In the genomic region with DNA sequence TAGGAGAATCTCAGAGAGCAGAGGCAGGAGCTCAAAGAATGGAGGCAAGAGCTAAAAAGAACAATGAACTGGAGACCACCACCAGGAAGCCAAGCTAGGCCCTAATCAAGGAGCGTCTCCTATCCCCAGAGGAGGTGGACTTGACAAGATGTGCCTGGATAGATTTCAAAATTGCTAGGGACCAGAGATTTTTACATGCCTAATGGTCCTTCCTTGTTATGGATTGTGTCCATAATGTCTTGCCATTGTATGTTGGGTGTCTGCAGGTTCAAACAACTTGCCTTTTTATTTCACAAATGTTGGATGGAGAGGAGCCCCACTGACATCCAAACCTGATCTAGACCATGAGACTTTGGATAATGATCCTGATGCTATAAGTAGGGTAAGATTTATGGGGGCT, we compare ENCODE assay signal across 35 cellular contexts.
"Had no signal": no experiment of that assay in that cellular context is flagged by ENCODE, and none has a peak within 500 bp of the region (broad histone marks: within the 10 kb centered on the region; RNA-seq: fewer than 3 reads in every experiment).

No MANE protein-coding gene starts in this region.

- H3K36me3 ChIP-seq: MG63 had no signal

- DNase-seq: Karpas-422, Kasumi-1, MG63, MM.1S, MV-4-11, NCI-H1048, NCI-H1092, NCI-H1092 treated with DMSO at 0.1 percent for 48 hours, NCI-H1105, NCI-H1105 treated with DMSO at 0.1 percent for 48 hours, NCI-H1417, NCI-H1417 treated with DMSO at 0.1 percent for 48 hours, NCI-H1436, NCI-H1436 treated with DMSO at 0.1 percent for 48 hours, NCI-H146, NCI-H1694, NCI-H1694 treated with DMSO at 0.1 percent for 48 hours, NCI-H187, NCI-H187 treated with DMSO at 0.1 percent for 48 hours, NCI-H1930, NCI-H2029, NCI-H2029 treated with DMSO at 0.1 percent for 48 hours, NCI-H2081, NCI-H2081 treated with DMSO at 0.1 percent for 48 hours, NCI-H2107, NCI-H2171, NCI-H2171 treated with DMSO at 0.1 percent for 48 hours, NCI-H2227 treated with DMSO at 0.1 percent for 48 hours, NCI-H226, NCI-H345, NCI-H446, NCI-H446 treated with DMSO at 0.1 percent for 48 hours, NCI-H510A, NCI-H510A treated with DMSO at 0.1 percent for 48 hours, NCI-H524 had no signal

- H3K4me3 ChIP-seq: MG63 had no signal

- H3K27me3 ChIP-seq: MG63 had no signal
